Comparison of ENCODE assay signal across 21 cellular contexts in genomic region chr14:67539116-67539515, GRCh38. TPM values are rescaled to one million over a fixed set of nuclear protein-coding genes. Genes with fewer than 3 reads are reported as not detected.
DNase-seq lines count a peak whose midpoint lies in the region; FAIRE-seq and TF ChIP-seq lines count a peak whose summit lies in the region.
"Had no signal": no experiment of that assay in that cellular context is flagged by ENCODE, and none has a peak within 500 bp of the region (broad histone marks: within the 10 kb centered on the region; RNA-seq: fewer than 3 reads in every experiment).

No MANE protein-coding gene starts in this region.

- H3K4me3 Mint-ChIP-seq in activated naive CD4-positive, alpha-beta T cell treated with anti-CD3 and anti-CD28 coated beads, Interleukin-2, amount 10 ng/mL, durations not matched to agents 7 days and 5 days = no peak overlapping the region
- H3K4me3 Mint-ChIP-seq in glutamatergic neuron (ENCODE audit: unreplicated experiment) = no peak overlapping the region
- H3K4me3 Mint-ChIP-seq: mesothelial cell of epicardium; stimulated activated effector memory CD8-positive, alpha-beta T cell treated with anti-CD3 and anti-CD28 coated beads, Interleukin-12 subunit alpha, Interleukin-12 subunit beta, amount 100 ng/mL, for 72 hours; T-cell; type B pancreatic cell had no signal

- peak in 11 of 14 donors; percentile 28 to 75 (median 62) for DNase-seq in C1 segment of cervical spinal cord (lab: John Stamatoyannopoulos, UW)
- DNase-seq in cerebellum (ENCODE audit: low spot score) = peak; percentile 16
- DNase-seq in iPS-NIHi11 (ENCODE audit: low spot score) = peak; percentile 22
- DNase-seq in posterior cingulate gyrus = peak in 8 of 10 donors; percentile 36 to 91 (median 54)
- no peak for DNase-seq in HTR-8/SVneo (ENCODE audit: insufficient read length, low spot score)
- DNase-seq in activated naive CD4-positive, alpha-beta T cell treated with anti-CD3 and anti-CD28 coated beads, Interleukin-2, amount 10 ng/mL, durations not matched to agents 7 days and 5 days = no peak
- DNase-seq in NCI-H146 treated with DMSO at 0.1 percent for 48 hours (lab: John Stamatoyannopoulos, UW; ENCODE audit: unreplicated experiment) = no peak
- DNase-seq in glutamatergic neuron = no peak
- DNase-seq: activated CD4-positive, alpha-beta T cell treated with anti-CD3 and anti-CD28 coated beads for 48 hours; central memory CD4-positive, alpha-beta T cell; GM23248; left cardiac atrium; NCI-H1417 treated with DMSO at 0.1 percent for 48 hours; SHP77; T-cell had no signal

- H3K27me3 Mint-ChIP-seq in activated naive CD4-positive, alpha-beta T cell treated with anti-CD3 and anti-CD28 coated beads, Interleukin-2, amount 10 ng/mL, durations not matched to agents 7 days and 5 days = peaks cover 63% of the 10 kb centered on the region
- no peaks in the 10 kb centered on the region for H3K27me3 Mint-ChIP-seq in glutamatergic neuron (ENCODE audit: unreplicated experiment)

- no peak overlapping the region for H3K27ac Mint-ChIP-seq in activated naive CD4-positive, alpha-beta T cell treated with anti-CD3 and anti-CD28 coated beads, Interleukin-2, amount 10 ng/mL, durations not matched to agents 7 days and 5 days
- no peak overlapping the region for H3K27ac Mint-ChIP-seq in glutamatergic neuron (ENCODE audit: unreplicated experiment)
- H3K27ac Mint-ChIP-seq: mesothelial cell of epicardium; stimulated activated effector memory CD8-positive, alpha-beta T cell treated with anti-CD3 and anti-CD28 coated beads, Interleukin-12 subunit alpha, Interleukin-12 subunit beta, amount 100 ng/mL, for 72 hours; T-cell; type B pancreatic cell had no signal

- intact Hi-C loops in posterior cingulate gyrus (cut with DNase I) = no loop called here

- H3K4me1 Mint-ChIP-seq in activated naive CD4-positive, alpha-beta T cell treated with anti-CD3 and anti-CD28 coated beads, Interleukin-2, amount 10 ng/mL, durations not matched to agents 7 days and 5 days = peaks cover 11% of the 10 kb centered on the region
- H3K4me1 Mint-ChIP-seq in glutamatergic neuron (ENCODE audit: low read depth, unreplicated experiment) = peaks cover 15% of the 10 kb centered on the region

- CTCF ChIA-PET in activated naive CD4-positive, alpha-beta T cell treated with anti-CD3 and anti-CD28 coated beads, Interleukin-2, amount 10 ng/mL, durations not matched to agents 7 days and 5 days (lab: Charles Lee) = no interaction called here

- no peak for TF ChIP-seq CTCF in glutamatergic neuron (IDR thresholded peaks at IDR 0.05; ENCODE audit: partially characterized antibody, unreplicated experiment)

- FAIRE-seq in HTR-8/SVneo (lab: Jason Lieb, UNC) = no peak
- FAIRE-seq: endometrium, HepG2 had no signal

- no peaks in the 10 kb centered on the region for H3K9me3 Mint-ChIP-seq in activated naive CD4-positive, alpha-beta T cell treated with anti-CD3 and anti-CD28 coated beads, Interleukin-2, amount 10 ng/mL, durations not matched to agents 7 days and 5 days
- H3K9me3 Mint-ChIP-seq in glutamatergic neuron (ENCODE audit: unreplicated experiment) = no peaks in the 10 kb centered on the region
- H3K9me3 Mint-ChIP-seq: stimulated activated effector memory CD8-positive, alpha-beta T cell treated with anti-CD3 and anti-CD28 coated beads, Interleukin-12 subunit alpha, Interleukin-12 subunit beta, amount 100 ng/mL, for 72 hours; T-cell; type B pancreatic cell had no signal

- no peaks in the 10 kb centered on the region for H3K36me3 Mint-ChIP-seq in activated naive CD4-positive, alpha-beta T cell treated with anti-CD3 and anti-CD28 coated beads, Interleukin-2, amount 10 ng/mL, durations not matched to agents 7 days and 5 days
- peaks cover 13% of the 10 kb centered on the region for H3K36me3 Mint-ChIP-seq in glutamatergic neuron (ENCODE audit: unreplicated experiment)
- H3K36me3 Mint-ChIP-seq: stimulated activated effector memory CD8-positive, alpha-beta T cell treated with anti-CD3 and anti-CD28 coated beads, Interleukin-12 subunit alpha, Interleukin-12 subunit beta, amount 100 ng/mL, for 72 hours; T-cell had no signal

RNA-seq across cellular contexts. Expression of gene PLEKHH1, which starts 6.0 kb away (rescaled TPM):
- total RNA-seq in cerebellum = 13.2 TPM
- 32.4 TPM for total RNA-seq in glutamatergic neuron (ENCODE audit: unreplicated experiment)
- total RNA-seq: OCI-LY7 had no signal

RNA-seq across cellular contexts. Expression of gene TMEM229B, which starts 50.6 kb away (rescaled TPM):
- total RNA-seq in cerebellum (16.0 TPM), glutamatergic neuron (ENCODE audit: unreplicated experiment) (7.5 TPM)

Comparison
In these comparisons a context has a peak if more than half of its experiments do, and no peak if none do; other contexts are left out.
1. DNase-seq: peak in C1 segment of cervical spinal cord (11 of 14), cerebellum (single experiment), iPS-NIHi11 (single experiment) and posterior cingulate gyrus (8 of 10); none in HTR-8/SVneo (single experiment), activated naive CD4-positive, alpha-beta T cell treated with anti-CD3 and anti-CD28 coated beads, Interleukin-2, amount 10 ng/mL, durations not matched to agents 7 days and 5 days (single experiment), NCI-H146 treated with DMSO at 0.1 percent for 48 hours (single experiment) and glutamatergic neuron (single experiment).